Comparison of ENCODE assay signal across 14 cellular contexts in the genomic region with DNA sequence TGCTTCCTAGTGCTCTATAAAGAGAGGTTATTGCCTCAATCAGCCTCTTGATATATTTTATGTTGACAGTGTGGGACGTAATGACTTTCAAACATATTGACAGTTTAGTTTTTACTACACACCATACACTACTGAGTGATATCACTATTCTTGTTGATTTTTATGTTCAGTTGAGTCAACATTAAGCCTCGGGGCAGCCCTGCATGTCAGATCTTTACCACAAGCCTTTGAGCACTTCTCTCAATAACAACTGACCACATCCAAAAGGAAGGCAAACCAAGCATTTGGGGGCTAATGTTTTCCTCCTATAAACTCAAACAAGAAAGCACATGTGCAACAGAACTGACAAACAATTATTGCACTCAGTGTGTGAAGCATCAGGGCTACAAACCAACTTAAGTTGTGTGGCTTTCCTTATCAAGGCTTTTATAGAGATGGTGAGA.
DNase-seq lines count a peak whose midpoint lies in the region; ATAC-seq, FAIRE-seq and TF ChIP-seq lines count a peak whose summit lies in the region.
"Had no signal": no experiment of that assay in that cellular context is flagged by ENCODE, and none has a peak within 500 bp of the region (broad histone marks: within the 10 kb centered on the region; RNA-seq: fewer than 3 reads in every experiment).

No MANE protein-coding gene starts in this region.

- H2AFZ ChIP-seq in astrocyte (ENCODE audit: low read depth, low read length) (no peak overlapping the region), osteoblast (ENCODE audit: low read length) (no peak overlapping the region)

- H3K27me3 ChIP-seq in astrocyte (ENCODE audit: insufficient read depth, low read length) (no peaks in the 10 kb centered on the region), osteoblast (ENCODE audit: insufficient read depth, low read length) (no peaks in the 10 kb centered on the region), sigmoid colon (no peaks in the 10 kb centered on the region)

- H3K4me3 Mint-ChIP-seq in astrocyte (ENCODE audit: unreplicated experiment): no peak overlapping the region
- H3K4me3 Mint-ChIP-seq: activated naive CD8-positive, alpha-beta T cell treated with anti-CD3 and anti-CD28 coated beads for 36 hours; naive thymus-derived CD4-positive, alpha-beta T cell had no signal

- no peak for TF ChIP-seq POLR2A in sigmoid colon (IDR thresholded peaks at IDR 0.05)

- H3K36me3 Mint-ChIP-seq in astrocyte (ENCODE audit: low read depth, unreplicated experiment): no peaks in the 10 kb centered on the region
- H3K36me3 Mint-ChIP-seq: activated naive CD8-positive, alpha-beta T cell treated with anti-CD3 and anti-CD28 coated beads for 36 hours; naive thymus-derived CD4-positive, alpha-beta T cell had no signal

- H3K9me3 ChIP-seq in astrocyte (ENCODE audit: insufficient read depth, low read depth, low read length): no peaks in the 10 kb centered on the region
- H3K9me3 ChIP-seq in osteoblast (ENCODE audit: low read depth, low read length): no peaks in the 10 kb centered on the region
- no peaks in the 10 kb centered on the region for H3K9me3 ChIP-seq in sigmoid colon

- H4K20me1 ChIP-seq in astrocyte (ENCODE audit: insufficient read depth, low read length) (no peaks in the 10 kb centered on the region), osteoblast (ENCODE audit: insufficient read depth, low read length) (no peaks in the 10 kb centered on the region)

- no peak overlapping the region for H3K27ac Mint-ChIP-seq in astrocyte (ENCODE audit: unreplicated experiment)
- H3K27ac Mint-ChIP-seq: activated naive CD8-positive, alpha-beta T cell treated with anti-CD3 and anti-CD28 coated beads for 36 hours; naive thymus-derived CD4-positive, alpha-beta T cell had no signal

- ATAC-seq in HG03342 (IDR thresholded peaks at IDR 0.05; ENCODE audit: unreplicated experiment) (peak; percentile 53), HG03521 (IDR thresholded peaks at IDR 0.05; ENCODE audit: unreplicated experiment) (no peak)
- ATAC-seq: naive thymus-derived CD4-positive, alpha-beta T cell had no signal

- no peak for TF ChIP-seq EP300 in sigmoid colon (IDR thresholded peaks at IDR 0.05)

- no peaks in the 10 kb centered on the region for H3K9me3 Mint-ChIP-seq in astrocyte (ENCODE audit: unreplicated experiment)
- H3K9me3 Mint-ChIP-seq: activated naive CD8-positive, alpha-beta T cell treated with anti-CD3 and anti-CD28 coated beads for 36 hours had no signal

- no peak for TF ChIP-seq CTCF in astrocyte (IDR thresholded peaks at IDR 0.05; ENCODE audit: insufficient read depth, low read depth, low read length)
- no peak for TF ChIP-seq CTCF in osteoblast (IDR thresholded peaks at IDR 0.05; ENCODE audit: extremely low read depth, low read depth, low read length)
- no peak for TF ChIP-seq CTCF in sigmoid colon (IDR thresholded peaks at IDR 0.05)

- H3K4me3 ChIP-seq in astrocyte (ENCODE audit: insufficient read depth, low read depth, low read length): no peak overlapping the region
- H3K4me3 ChIP-seq in osteoblast (ENCODE audit: insufficient read depth, low read length): peak overlapping the region; percentile 42
- H3K4me3 ChIP-seq in sigmoid colon: no peak overlapping the region

- H3K27ac ChIP-seq in astrocyte (ENCODE audit: low read depth, low read length) (peak overlapping the region; percentile 71), osteoblast (ENCODE audit: low read depth, low read length) (peak overlapping the region; percentile 97), sigmoid colon (no peak overlapping the region), caudate nucleus (ENCODE audit: low read depth, low read length) (no peak overlapping the region)

- peaks cover 2% of the 10 kb centered on the region for H3K27me3 Mint-ChIP-seq in astrocyte (ENCODE audit: low read depth, unreplicated experiment)

- H3K9ac ChIP-seq in astrocyte (ENCODE audit: low read length): peak overlapping the region; percentile 52

- 2 to 48% methylated on average over 2 of the region's 2 CpGs for WGBS in sigmoid colon, 2 donors

- intact Hi-C loops in sigmoid colon (cut with DNase I): no loop called here

- H3K79me2 ChIP-seq in astrocyte (ENCODE audit: insufficient read depth, low read length): no peaks in the 10 kb centered on the region
- no peaks in the 10 kb centered on the region for H3K79me2 ChIP-seq in osteoblast (ENCODE audit: insufficient read depth, low read length)

- H3K36me3 ChIP-seq in astrocyte (ENCODE audit: insufficient read depth, low read length) (no peaks in the 10 kb centered on the region), osteoblast (ENCODE audit: insufficient read depth, low read length) (no peaks in the 10 kb centered on the region), sigmoid colon (no peaks in the 10 kb centered on the region)

- peaks cover 40% of the 10 kb centered on the region for H3K4me1 ChIP-seq in astrocyte (ENCODE audit: insufficient read depth, low read length)
- peaks cover 75% of the 10 kb centered on the region for H3K4me1 ChIP-seq in osteoblast (ENCODE audit: insufficient read depth, low read length)
- peaks cover 0 to 16% (median 0%) of the 10 kb centered on the region in 4 donors for H3K4me1 ChIP-seq in sigmoid colon

- peaks cover 28% of the 10 kb centered on the region for H3K4me1 Mint-ChIP-seq in astrocyte (ENCODE audit: low read depth, unreplicated experiment)
- H3K4me1 Mint-ChIP-seq: activated naive CD8-positive, alpha-beta T cell treated with anti-CD3 and anti-CD28 coated beads for 36 hours; naive thymus-derived CD4-positive, alpha-beta T cell had no signal

- FAIRE-seq in astrocyte (lab: Jason Lieb, UNC): peak; percentile 78
- FAIRE-seq: frontal cortex, kidney had no signal

- H3K4me2 ChIP-seq in astrocyte (ENCODE audit: low read length) (peak overlapping the region; percentile 62), osteoblast (ENCODE audit: insufficient read depth, low read length) (peak overlapping the region; percentile 75)

- peak; percentile 86 for DNase-seq in EL
- DNase-seq in astrocyte (ENCODE audit: low read depth): peak; percentile 63
- peak; percentile 14 for DNase-seq in osteoblast (ENCODE audit: insufficient read length, low spot score, missing footprints)
- DNase-seq in sigmoid colon: no peak
- no peak for DNase-seq in activated CD4-positive, CD25-positive, alpha-beta regulatory T cell treated with anti-CD3 and anti-CD28 coated beads, Interleukin-2, amount 50 U/mL, for 72 hours
- no peak for DNase-seq in caudate nucleus (lab: John Stamatoyannopoulos, UW)
- DNase-seq: activated naive CD8-positive, alpha-beta T cell treated with anti-CD3 and anti-CD28 coated beads for 36 hours; cortex of kidney; naive thymus-derived CD4-positive, alpha-beta T cell; substantia nigra had no signal

Comparison
In these comparisons a context has a peak if more than half of its experiments do, and no peak if none do; other contexts are left out.
1. DNase-seq: peak in EL (single experiment), astrocyte (single experiment) and osteoblast (single experiment); none in sigmoid colon (single experiment), activated CD4-positive, CD25-positive, alpha-beta regulatory T cell treated with anti-CD3 and anti-CD28 coated beads, Interleukin-2, amount 50 U/mL, for 72 hours (single experiment) and caudate nucleus (0 of 61).
2. H3K27ac ChIP-seq: peak in astrocyte (single experiment) and osteoblast (single experiment); none in sigmoid colon (0 of 4) and caudate nucleus (single experiment).